Comparison of ENCODE assay signal across 8 cellular contexts in the genomic region with DNA sequence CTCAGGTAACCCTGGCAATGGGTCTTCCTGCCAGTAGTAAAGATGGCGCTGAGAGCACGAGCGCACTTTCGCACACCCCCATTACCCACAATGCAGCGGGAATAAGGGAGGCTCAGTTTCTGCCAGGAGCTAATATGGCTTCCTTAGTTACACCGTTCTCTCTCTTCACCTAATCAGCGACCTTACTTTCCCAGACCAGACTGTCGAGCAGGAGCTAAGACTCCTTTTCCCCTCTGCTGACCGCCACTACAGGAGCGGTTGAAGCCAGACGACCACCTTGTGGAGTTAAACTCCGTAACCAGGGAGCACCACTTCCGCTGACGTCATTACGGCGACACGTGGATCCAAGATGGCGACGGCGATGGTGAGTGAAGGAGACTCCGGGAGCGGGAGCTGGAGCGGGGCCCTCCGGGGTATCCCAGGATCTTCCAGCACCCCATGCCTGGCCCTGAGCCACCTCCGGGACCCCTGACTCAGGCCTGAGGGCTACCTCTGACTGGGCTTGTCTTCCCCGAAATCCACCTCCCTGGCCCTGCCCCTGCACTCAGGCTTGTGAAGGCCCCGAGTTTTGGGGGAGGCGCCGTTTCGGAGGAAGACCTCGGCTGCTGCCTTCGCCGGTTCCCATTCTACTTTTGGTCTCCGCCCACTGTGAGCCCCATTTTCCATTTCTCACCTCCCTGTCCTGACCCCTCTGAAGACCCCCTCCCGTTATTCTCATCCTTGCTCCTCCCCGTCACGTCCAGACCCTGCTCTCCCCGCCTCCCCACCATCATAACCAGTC.
DNase-seq lines count a peak whose midpoint lies in the region; ATAC-seq and TF ChIP-seq lines count a peak whose summit lies in the region.

A gene with protein sequence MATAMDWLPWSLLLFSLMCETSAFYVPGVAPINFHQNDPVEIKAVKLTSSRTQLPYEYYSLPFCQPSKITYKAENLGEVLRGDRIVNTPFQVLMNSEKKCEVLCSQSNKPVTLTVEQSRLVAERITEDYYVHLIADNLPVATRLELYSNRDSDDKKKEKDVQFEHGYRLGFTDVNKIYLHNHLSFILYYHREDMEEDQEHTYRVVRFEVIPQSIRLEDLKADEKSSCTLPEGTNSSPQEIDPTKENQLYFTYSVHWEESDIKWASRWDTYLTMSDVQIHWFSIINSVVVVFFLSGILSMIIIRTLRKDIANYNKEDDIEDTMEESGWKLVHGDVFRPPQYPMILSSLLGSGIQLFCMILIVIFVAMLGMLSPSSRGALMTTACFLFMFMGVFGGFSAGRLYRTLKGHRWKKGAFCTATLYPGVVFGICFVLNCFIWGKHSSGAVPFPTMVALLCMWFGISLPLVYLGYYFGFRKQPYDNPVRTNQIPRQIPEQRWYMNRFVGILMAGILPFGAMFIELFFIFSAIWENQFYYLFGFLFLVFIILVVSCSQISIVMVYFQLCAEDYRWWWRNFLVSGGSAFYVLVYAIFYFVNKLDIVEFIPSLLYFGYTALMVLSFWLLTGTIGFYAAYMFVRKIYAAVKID (plus strand): TSS at position 323 of the 781 bp plus-strand sequence. CDS start 27 bp downstream, at position 350.

- ATAC-seq in GM19035 (IDR thresholded peaks at IDR 0.05; ENCODE audit: unreplicated experiment) (peak; percentile 83), HG03354 (IDR thresholded peaks at IDR 0.05; ENCODE audit: poor library complexity, severe bottlenecking, unreplicated experiment) (peak; percentile 86)

- no peak for TF ChIP-seq CTCF in AG09319 (IDR thresholded peaks at IDR 0.05; ENCODE audit: low read depth, low read length)

- peak; percentile 80 for DNase-seq in AG09319 (ENCODE audit: extremely low read depth, low read depth)
- peak; percentile 89 for DNase-seq in NCI-H446 treated with DMSO at 0.1 percent for 48 hours (lab: John Stamatoyannopoulos, UW)
- peak; percentile 85 for DNase-seq in activated CD4-positive, CD25-positive, alpha-beta regulatory T cell treated with anti-CD3 and anti-CD28 coated beads, Interleukin-2, amount 50 U/mL, for 72 hours
- DNase-seq in cerebellar nuclear complex (lab: John Stamatoyannopoulos, UW) = peak; percentile 50 to 73
- DNase-seq in islet precursor cell = peak; percentile 95
- peak; percentile 80 to 94 (median 84) for DNase-seq in stimulated activated CD4-positive, alpha-beta T cell treated with anti-CD3 and anti-CD28 coated beads, Interleukin-12 subunit alpha, Interleukin-12 subunit beta, amount 100 ng/mL, for 48 hours (ENCODE audit: low read depth in 2 of 3, low spot score in 1 of 3)

Comparison
In these comparisons a context has a peak if more than half of its experiments do, and no peak if none do; other contexts are left out.
1. Peak in every context shown above with its lines: DNase-seq and ATAC-seq.